Comparison of ENCODE assay signal across 8 cellular contexts in the genomic region with DNA sequence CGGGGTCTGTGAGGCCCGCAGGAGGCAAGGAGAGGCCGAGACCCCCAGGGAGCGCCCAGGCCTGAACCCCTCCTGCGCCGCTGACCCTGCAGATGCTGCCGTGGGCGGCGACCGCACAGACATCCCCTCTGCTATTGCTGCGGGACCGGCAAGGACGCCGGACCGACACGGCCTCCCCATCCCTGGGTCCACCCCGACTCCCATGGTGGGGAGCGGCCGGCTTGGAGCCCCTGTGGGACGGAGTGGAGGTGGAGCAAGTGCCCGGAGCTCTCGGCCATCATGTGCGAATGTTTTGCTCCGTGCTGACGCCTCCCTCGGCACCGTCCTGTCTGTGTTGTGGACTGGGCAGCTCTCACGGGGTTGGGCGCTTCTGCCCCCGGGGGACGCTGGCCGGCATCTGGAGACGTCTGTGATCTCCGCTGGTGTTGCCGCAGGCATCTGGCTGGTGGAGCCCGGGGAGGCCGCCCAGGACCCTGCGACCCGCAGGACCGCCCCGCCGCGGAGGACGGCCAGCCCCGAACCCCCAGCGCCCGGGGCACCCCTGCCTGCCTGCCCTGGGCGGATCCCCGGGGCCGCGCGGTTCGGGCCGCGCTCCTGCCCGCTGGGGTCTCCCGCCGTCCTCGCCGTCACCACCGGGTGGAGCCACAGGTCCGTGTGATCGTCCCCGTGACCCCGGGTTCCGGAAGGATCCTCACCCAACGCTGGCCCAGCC. TPM values are rescaled to one million over a fixed set of nuclear protein-coding genes. Genes with fewer than 3 reads are reported as not detected.
A peak's percentile ranks its signal among the peaks of the same experiment; 100 is the strongest.
DNase-seq lines count a peak whose midpoint lies in the region; ATAC-seq and TF ChIP-seq lines count a peak whose summit lies in the region.

No MANE protein-coding gene starts in this region.

- no peaks in the 10 kb centered on the region for H3K9me2 ChIP-seq in HCT116 (ENCODE audit: insufficient read depth)

- no peaks in the 10 kb centered on the region for H3K36me3 Mint-ChIP-seq in activated CD4-positive, alpha-beta T cell treated with anti-CD3 and anti-CD28 coated beads for 36 hours (ENCODE audit: low read depth)

- peak; percentile 75 for ATAC-seq in HCT116
- peak; percentile 87 for ATAC-seq in activated CD4-positive, alpha-beta T cell treated with anti-CD3 and anti-CD28 coated beads for 36 hours
- no peak for ATAC-seq in GM19324 (IDR thresholded peaks at IDR 0.05; ENCODE audit: low FRiP score, unreplicated experiment)
- no peak for ATAC-seq in HG03571 (IDR thresholded peaks at IDR 0.05; ENCODE audit: unreplicated experiment)

- peak overlapping the region; percentile 10 for H3K4me3 ChIP-seq in A673 (ENCODE audit: low read depth, low read length, poor library complexity, severe bottlenecking)
- H3K4me3 ChIP-seq in HCT116 (replicated peaks in 1 of 2; ENCODE audit: low read depth in 1 of 2, low read length in 2 of 2), result no peak overlapping the region
- peak overlapping the region; percentile 54 for H3K4me3 ChIP-seq in coronary artery

- peak; percentile 82 for TF ChIP-seq RAD21 in HCT116 (IDR thresholded peaks at IDR 0.05; ENCODE audit: low read depth)

- no peak for TF ChIP-seq POLR2A in HCT116 (IDR thresholded peaks at IDR 0.05; ENCODE audit: borderline replicate concordance, extremely low read depth, insufficient read depth, insufficient read length)

- H3K9me3 Mint-ChIP-seq in activated CD4-positive, alpha-beta T cell treated with anti-CD3 and anti-CD28 coated beads for 36 hours (ENCODE audit: low read depth), result no peaks in the 10 kb centered on the region

- no peaks in the 10 kb centered on the region for H3K36me3 ChIP-seq in A673 (ENCODE audit: insufficient read depth, low read length, poor library complexity, severe bottlenecking)
- no peaks in the 10 kb centered on the region for H3K36me3 ChIP-seq in HCT116 (ENCODE audit: control insufficient read depth in 1 of 2, insufficient read depth in 2 of 2, low read length in 2 of 2)

- BruUV-seq in A673 (replicated peaks; lab: Mats Ljungman, UMichigan) (no TSS peak), HCT116 (replicated peaks; lab: Mats Ljungman, UMichigan) (no TSS peak)

- intact Hi-C loops in A673 (cut with micrococcal nuclease; ENCODE audit: unreplicated experiment) (loop anchor here (2.0 to 5.0 kb wide), 2 partner anchors 241 to 284 kb away; a partner anchor contains a TSS), HCT116 (cut with micrococcal nuclease) (loop anchor here (1.0 kb wide), 1 partner anchor 242 kb away; no protein-coding TSS in a partner anchor)
- intact Hi-C loops in activated CD4-positive, alpha-beta T cell treated with anti-CD3 and anti-CD28 coated beads for 36 hours (cut with DNase I, micrococcal nuclease), result loop anchor here in 1 of 2 experiments (1.0 to 5.0 kb wide), 3 partner anchors 242 to 379 kb away; no protein-coding TSS in a partner anchor

- H4K20me1 ChIP-seq in HCT116 (ENCODE audit: insufficient read depth), result no peaks in the 10 kb centered on the region

- RAD21 ChIA-PET in HCT116 (lab: Charles Lee; ENCODE audit: low non-redundant PET in 1 of 2, low total read pairs in 2 of 2, uncharacterized antibody in 2 of 2, unreplicated experiment in 2 of 2), result no interaction called here

- no peak overlapping the region for H3K27ac Mint-ChIP-seq in activated CD4-positive, alpha-beta T cell treated with anti-CD3 and anti-CD28 coated beads for 36 hours

- H2AFZ ChIP-seq in HCT116 (ENCODE audit: low read depth, low read length, poor library complexity, severe bottlenecking), result no peak overlapping the region

- no peaks in the 10 kb centered on the region for H3K79me2 ChIP-seq in HCT116 (ENCODE audit: insufficient read depth, low read length)

- H3K27me3 ChIP-seq in A673 (replicated peaks; ENCODE audit: insufficient read depth, low read depth, low read length, poor library complexity), result no peaks in the 10 kb centered on the region
- no peaks in the 10 kb centered on the region for H3K27me3 ChIP-seq in HCT116 (ENCODE audit: insufficient read depth, low read length)

- POLR2A ChIA-PET in A673 (lab: Charles Lee; ENCODE audit: low non-redundant PET) (no interaction called here), HCT116 (lab: Charles Lee) (no interaction called here)
- POLR2A ChIA-PET in activated CD4-positive, alpha-beta T cell treated with anti-CD3 and anti-CD28 coated beads for 36 hours (lab: Charles Lee), result no interaction called here

- no peaks in the 10 kb centered on the region for H3K4me1 ChIP-seq in A673 (ENCODE audit: insufficient read depth, low read length, poor library complexity, severe bottlenecking)
- H3K4me1 ChIP-seq in HCT116 (ENCODE audit: control insufficient read depth in 1 of 2, insufficient read depth in 2 of 2, low read length in 2 of 2), result peaks cover 24 to 35% of the 10 kb centered on the region in 2 experiments

- H3K27ac ChIP-seq in A673 (ENCODE audit: low read depth, low read length, poor library complexity, severe bottlenecking), result no peak overlapping the region
- 0 out of 2 replicates have a peak overlapping the region, but pooled peaks have one; percentile 17 for H3K27ac ChIP-seq in HCT116 (ENCODE audit: low read depth, low read length)
- H3K27ac ChIP-seq in coronary artery, result no peak overlapping the region

- H3K4me3 Mint-ChIP-seq in activated CD4-positive, alpha-beta T cell treated with anti-CD3 and anti-CD28 coated beads for 36 hours, result no peak overlapping the region

- H3K4me2 ChIP-seq in HCT116 (ENCODE audit: low read length), result peak overlapping the region; percentile 32

- TF ChIP-seq CTCF in A673 (conservative IDR thresholded peaks at IDR 0.05; ENCODE audit: low read depth, low read length), result peak; percentile 72
- peak in 2 of 3 experiments; percentile 51 to 62; a peak in 5 of 6 replicates for TF ChIP-seq CTCF in HCT116 (IDR thresholded peaks at IDR 0.05 in 2 of 3, conservative IDR thresholded peaks at IDR 0.05 in 1 of 3; ENCODE audit: borderline replicate concordance in 1 of 3, insufficient read depth in 1 of 3, low read depth in 2 of 3, low read length in 2 of 3)
- no peak for TF ChIP-seq CTCF in coronary artery (IDR thresholded peaks at IDR 0.05)

- H3K27me3 Mint-ChIP-seq in activated CD4-positive, alpha-beta T cell treated with anti-CD3 and anti-CD28 coated beads for 36 hours, result peaks cover 15% of the 10 kb centered on the region

- no peaks in the 10 kb centered on the region for H3K9me3 ChIP-seq in A673 (ENCODE audit: low read depth, low read length, poor library complexity, severe bottlenecking)
- no peaks in the 10 kb centered on the region; a peak in 1 of 4 replicates for H3K9me3 ChIP-seq in HCT116 (ENCODE audit: control insufficient read depth in 1 of 2, insufficient read depth in 1 of 2, low read depth in 1 of 2, low read length in 2 of 2)

- no peak overlapping the region for H3K9ac ChIP-seq in HCT116 (ENCODE audit: low read length)

- CTCF ChIA-PET in A673 (lab: Charles Lee) (no interaction called here), HCT116 (lab: Charles Lee) (no interaction called here)
- CTCF ChIA-PET in activated CD4-positive, alpha-beta T cell treated with anti-CD3 and anti-CD28 coated beads for 36 hours (lab: Charles Lee), result interaction anchor here (1.0 kb wide), 1 partner anchor 290 kb away, joined by 4 read pairs; no protein-coding TSS in a partner anchor

- DNase-seq in A673 (ENCODE audit: low spot score) (peak; percentile 49), HCT116 (ENCODE audit: low read depth, low spot score) (no peak), coronary artery (ENCODE audit: low spot score) (no peak), medulla oblongata (ENCODE audit: extremely low spot score) (peak; percentile 69)
- DNase-seq in activated CD4-positive, alpha-beta T cell treated with anti-CD3 and anti-CD28 coated beads for 36 hours, result peak; percentile 76
- DNase-seq in stimulated activated naive CD4-positive, alpha-beta T cell treated with Interleukin-2 at 50 U/mL for 16 hours (lab: John Stamatoyannopoulos, UW), result peak; percentile 34

- peaks cover 4% of the 10 kb centered on the region for H3K4me1 Mint-ChIP-seq in activated CD4-positive, alpha-beta T cell treated with anti-CD3 and anti-CD28 coated beads for 36 hours

TF ChIP-seq in HCT116, 20 proteins besides CTCF, POLR2A, EP300 and RAD21:
- TF ChIP-seq SRF (IDR thresholded peaks at IDR 0.05; ENCODE audit: low read depth), result no peak
- TF ChIP-seq SIN3A (IDR thresholded peaks at IDR 0.05; ENCODE audit: low read depth), result no peak
- no peak for TF ChIP-seq EZH2phosphoT487 (IDR thresholded peaks at IDR 0.05; ENCODE audit: borderline replicate concordance)
- no peak for TF ChIP-seq SP1 (IDR thresholded peaks at IDR 0.05; ENCODE audit: low read depth)
- no peak for TF ChIP-seq TCF7L2 (IDR thresholded peaks at IDR 0.05; ENCODE audit: borderline replicate concordance, extremely low read depth, insufficient read depth, insufficient read length)
- no peak for TF ChIP-seq EZH2 (IDR thresholded peaks at IDR 0.05)
- peak; percentile 22; the same call in 1 of the 2 replicates for TF ChIP-seq POLR2AphosphoS5 (IDR thresholded peaks at IDR 0.05; ENCODE audit: low read depth, low read length)
- TF ChIP-seq EGR1 (IDR thresholded peaks at IDR 0.05; ENCODE audit: low read depth), result no peak

RNA-seq across cellular contexts. Expression of a gene that starts 12.8 kb away (rescaled TPM):
- total RNA-seq in A673 (2021) (not detected in 2 replicates), HCT116 (2021; ENCODE audit: unreplicated experiment) (not detected)
- 0.85 and 1.7 TPM in 2 replicates for polyA plus RNA-seq in HCT116 (2012)
- total RNA-seq in activated CD4-positive, alpha-beta T cell treated with anti-CD3 and anti-CD28 coated beads for 36 hours, result not detected

RNA-seq across cellular contexts. Expression of a gene that starts 24.9 kb away (rescaled TPM):
- 124 and 125 TPM in 2 replicates for total RNA-seq in A673 (2021)
- 145 TPM for total RNA-seq in HCT116 (2021; ENCODE audit: unreplicated experiment)
- 83.7 and 86.5 TPM in 2 replicates for polyA plus RNA-seq in HCT116 (2012)
- 100 to 1,000 TPM in 1 of 2 experiments, 10 to 100 TPM in 1; 82.2 to 105 TPM for total RNA-seq in activated CD4-positive, alpha-beta T cell treated with anti-CD3 and anti-CD28 coated beads for 36 hours

RNA-seq across cellular contexts. Expression of a gene that starts 25.2 kb away (rescaled TPM):
- total RNA-seq in A673 (2021) (36.1 and 41.1 TPM in 2 replicates), HCT116 (2021; ENCODE audit: unreplicated experiment) (59.9 TPM)
- 40.7 and 45.9 TPM in 2 replicates for polyA plus RNA-seq in HCT116 (2012)
- 10 to 100 TPM; 16.3 to 17.5 TPM for total RNA-seq in activated CD4-positive, alpha-beta T cell treated with anti-CD3 and anti-CD28 coated beads for 36 hours

RNA-seq across cellular contexts. Expression of a gene that starts 52.8 kb away (rescaled TPM):
- total RNA-seq in A673 (2021), result not detected in 2 replicates
- total RNA-seq in HCT116 (2021; ENCODE audit: unreplicated experiment), result 40.9 TPM
- polyA plus RNA-seq in HCT116 (2012), result 76.1 and 104 TPM in 2 replicates
- not detected for total RNA-seq in activated CD4-positive, alpha-beta T cell treated with anti-CD3 and anti-CD28 coated beads for 36 hours

Comparison
In these comparisons a context has a peak if more than half of its experiments do, and no peak if none do; other contexts are left out.
1. DNase-seq: peak in A673 (single experiment), activated CD4-positive, alpha-beta T cell treated with anti-CD3 and anti-CD28 coated beads for 36 hours (single experiment), medulla oblongata (single experiment) and stimulated activated naive CD4-positive, alpha-beta T cell treated with Interleukin-2 at 50 U/mL for 16 hours (single experiment); none in HCT116 (single experiment) and coronary artery (single experiment).
2. H3K4me3 ChIP-seq: peak in A673 (single experiment) and coronary artery (single experiment); none in HCT116 (0 of 2).
3. ATAC-seq: peak in HCT116 (single experiment) and activated CD4-positive, alpha-beta T cell treated with anti-CD3 and anti-CD28 coated beads for 36 hours (single experiment); none in GM19324 (single experiment) and HG03571 (single experiment).